Comparison of ENCODE assay signal across 9 cellular contexts in genomic region chr11:61968758-61969390, GRCh38. TPM values are rescaled to one million over a fixed set of nuclear protein-coding genes. Genes with fewer than 3 reads are reported as not detected.
DNase-seq lines count a peak whose midpoint lies in the region; ATAC-seq, FAIRE-seq and TF ChIP-seq lines count a peak whose summit lies in the region.
"Had no signal": no experiment of that assay in that cellular context is flagged by ENCODE, and none has a peak within 500 bp of the region (broad histone marks: within the 10 kb centered on the region; RNA-seq: fewer than 3 reads in every experiment).

No MANE protein-coding gene starts in this region.

- H3K9ac ChIP-seq in rectal smooth muscle tissue (ENCODE audit: low read length): no peak overlapping the region

- no peaks in the 10 kb centered on the region for H3K27me3 Mint-ChIP-seq in T-helper 17 cell

- TF ChIP-seq POLR2A in H54 (IDR thresholded peaks at IDR 0.05; ENCODE audit: low read depth, low read length): no peak

- peak overlapping the region; percentile 95 for H3K27ac ChIP-seq in rectal smooth muscle tissue (ENCODE audit: low read depth, low read length)

- TF ChIP-seq CTCF in fibroblast of villous mesenchyme (IDR thresholded peaks at IDR 0.05; ENCODE audit: insufficient read depth, low read depth, low read length) (no peak), GM10266 (IDR thresholded peaks at IDR 0.05; ENCODE audit: control insufficient read depth, insufficient read depth, low read depth, missing control alignments) (no peak)

- no peaks in the 10 kb centered on the region for H3K9me3 ChIP-seq in T-helper 17 cell (ENCODE audit: control insufficient read depth, low read length, poor library complexity, severe bottlenecking)

- H3K27ac Mint-ChIP-seq in T-helper 17 cell: peak overlapping the region; percentile 97

- no peak for ATAC-seq in T-helper 17 cell
- ATAC-seq in HG03354 (IDR thresholded peaks at IDR 0.05; ENCODE audit: poor library complexity, severe bottlenecking, unreplicated experiment): no peak

- H3K4me3 ChIP-seq in fibroblast of villous mesenchyme (ENCODE audit: low read depth, low read length) (peak overlapping the region; percentile 97), rectal smooth muscle tissue (ENCODE audit: low read length) (peak overlapping the region; percentile 89)

- no peaks in the 10 kb centered on the region for H3K27me3 ChIP-seq in rectal smooth muscle tissue (ENCODE audit: control insufficient read depth, insufficient read depth, low read length)

- H3K4me1 Mint-ChIP-seq in T-helper 17 cell: peaks cover 47% of the 10 kb centered on the region

- H3K4me1 ChIP-seq in rectal smooth muscle tissue (ENCODE audit: control insufficient read depth, insufficient read depth, low read length): peaks cover 31% of the 10 kb centered on the region

- H3K4me3 Mint-ChIP-seq in T-helper 17 cell: peak overlapping the region; percentile 94

- peaks cover 11% of the 10 kb centered on the region for H3K36me3 ChIP-seq in rectal smooth muscle tissue (ENCODE audit: control insufficient read depth, insufficient read depth, low read length)

- peaks cover 12% of the 10 kb centered on the region for H3K36me3 Mint-ChIP-seq in T-helper 17 cell (ENCODE audit: low read depth)

- FAIRE-seq in H54 (lab: Jason Lieb, UNC): no peak
- FAIRE-seq: TTC549 had no signal

- peak; percentile 42 for DNase-seq in ELF-1 (ENCODE audit: low read depth, low spot score)
- no peak for DNase-seq in T-helper 17 cell
- no peak for DNase-seq in fibroblast of villous mesenchyme (ENCODE audit: low read depth)
- no peak for DNase-seq in GF-D8 (lab: John Stamatoyannopoulos, UW)
- no peak for DNase-seq in GM10266 (ENCODE audit: extremely low spot score)
- DNase-seq in H54 (ENCODE audit: insufficient read length, low spot score): no peak

RNA-seq across cellular contexts. Expression of gene FTH1, which starts 1.4 kb away (rescaled TPM):
- total RNA-seq in T-helper 17 cell (1,000 to 10,000 TPM; 1,744 to 2,260 TPM), fibroblast of villous mesenchyme (453 and 708 TPM in 2 replicates)

RNA-seq across cellular contexts. Expression of gene BEST1, which starts 18.7 kb away (rescaled TPM):
- total RNA-seq in T-helper 17 cell (under 1 TPM; 0.26 to 0.35 TPM), fibroblast of villous mesenchyme (3.0 and 3.2 TPM in 2 replicates)

RNA-seq across cellular contexts. Expression of gene RAB3IL1, which starts 51.5 kb away (rescaled TPM):
- total RNA-seq in T-helper 17 cell: not detected
- total RNA-seq in fibroblast of villous mesenchyme: 6.9 and 10.6 TPM in 2 replicates
